18 cellular contexts compared by ENCODE assay signal in the genomic region with DNA sequence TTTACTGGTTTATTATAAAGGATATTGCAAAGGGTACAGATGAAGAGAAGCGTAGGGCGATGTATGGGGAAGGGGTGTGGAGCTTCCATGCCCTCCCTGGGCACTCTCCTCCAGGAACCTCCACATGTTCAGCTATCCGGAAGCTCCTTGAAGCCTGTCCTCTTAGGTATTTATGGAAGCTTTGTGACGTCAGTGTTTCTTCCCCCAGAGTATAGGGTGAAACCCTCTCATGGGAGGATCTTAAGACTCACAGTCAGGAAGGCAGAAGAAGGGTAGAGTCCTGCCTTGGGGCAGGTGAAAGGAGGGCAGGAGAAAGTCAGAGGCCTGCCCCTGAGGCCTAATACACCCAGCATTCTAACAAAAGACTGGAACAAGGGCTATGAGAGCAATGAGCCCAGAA.
DNase-seq lines count a peak whose midpoint lies in the region; ATAC-seq and TF ChIP-seq lines count a peak whose summit lies in the region.
"Had no signal": no experiment of that assay in that cellular context is flagged by ENCODE, and none has a peak within 500 bp of the region (broad histone marks: within the 10 kb centered on the region; RNA-seq: fewer than 3 reads in every experiment).

No MANE protein-coding gene starts in this region.

- peak overlapping the region; percentile 98; the same call in 1 of the 3 replicates for H2BK15ac ChIP-seq in IMR-90 (ENCODE audit: low read depth, low read length)

- no peak overlapping the region; the same call in 1 of the 2 replicates for H4K91ac ChIP-seq in IMR-90 (ENCODE audit: insufficient read depth, low read depth, low read length)

- H3K9me3 ChIP-seq in IMR-90 (ENCODE audit: control insufficient read depth, insufficient read depth, low read length): no peaks in the 10 kb centered on the region
- no peaks in the 10 kb centered on the region for H3K9me3 ChIP-seq in mammary epithelial cell (replicated peaks; ENCODE audit: insufficient read depth, low read length)
- no peaks in the 10 kb centered on the region for H3K9me3 ChIP-seq in heart right ventricle

- intact Hi-C loops in IMR-90 (cut with micrococcal nuclease) (no loop called here), mammary epithelial cell (cut with micrococcal nuclease) (no loop called here), heart right ventricle (cut with DNase I) (no loop called here)

- H2AFZ ChIP-seq in IMR-90 (replicated peaks; ENCODE audit: low read length, poor library complexity) (no peak overlapping the region), mammary epithelial cell (ENCODE audit: low read depth, low read length) (no peak overlapping the region)
- H2AFZ ChIP-seq: GM23338 had no signal

- POLR2A ChIA-PET in IMR-90 (lab: Charles Lee; ENCODE audit: unreplicated experiment): no interaction called here

- H3K4me1 ChIP-seq in IMR-90 (ENCODE audit: control insufficient read depth, insufficient read depth, low read length): peaks cover 12% of the 10 kb centered on the region
- H3K4me1 ChIP-seq in mammary epithelial cell (ENCODE audit: insufficient read depth, low read length): peaks cover 19% of the 10 kb centered on the region
- H3K4me1 ChIP-seq in heart right ventricle: peaks cover 0 to 13% (median 11%) of the 10 kb centered on the region in 9 donors

- H3K4ac ChIP-seq in IMR-90 (ENCODE audit: low read depth, low read length): peak overlapping the region; percentile 75; the same call in 1 of the 2 replicates

- H3K79me2 ChIP-seq in mammary epithelial cell (ENCODE audit: insufficient read depth, low read length): no peaks in the 10 kb centered on the region

- peak overlapping the region; percentile 69 for H2AK5ac ChIP-seq in IMR-90 (ENCODE audit: low read depth, low read length)

- DNase-seq in HFFc6 (no peak), IMR-90 (no peak), mammary epithelial cell (peak; percentile 24), heart right ventricle (no peak)
- no peak for DNase-seq in natural killer cell treated with Interleukin-12 subunit alpha and Interleukin-12 subunit beta and Interleukin-15 and Interleukin-18, amount 100 ng/mL, for 72 hours (ENCODE audit: low spot score)
- DNase-seq in activated CD8-positive, alpha-beta memory T cell treated with anti-CD3 and anti-CD28 coated beads for 24 hours: no peak
- DNase-seq: ACHN; C1 segment of cervical spinal cord; CD8-positive, alpha-beta memory T cell; DMS79; NCI-H1105; NCI-H1694; NCI-H2081 treated with DMSO at 0.1 percent for 48 hours; OCI-M1; SHP77 had no signal

- dilution Hi-C loops in IMR-90 (cut with HindIII; ENCODE audit: low sequenced_read_pairs, unreplicated experiment) (no loop called here), mammary epithelial cell (cut with HindIII; ENCODE audit: low sequenced_read_pairs) (no loop called here)

- H2BK120ac ChIP-seq in IMR-90 (ENCODE audit: low read depth, low read length): peak overlapping the region; percentile 78; the same call in 1 of the 2 replicates

- H3K27me3 Mint-ChIP-seq in HFFc6 (ENCODE audit: insufficient read depth): no peaks in the 10 kb centered on the region; the same call in 1 of the 2 replicates
- H3K27me3 Mint-ChIP-seq in natural killer cell treated with Interleukin-12 subunit alpha and Interleukin-12 subunit beta and Interleukin-15 and Interleukin-18, amount 100 ng/mL, for 72 hours: peaks cover 4 to 7% of the 10 kb centered on the region in 2 donors
- H3K27me3 Mint-ChIP-seq: CD8-positive, alpha-beta memory T cell had no signal

- no peak for TF ChIP-seq POLR2A in IMR-90 (IDR thresholded peaks at IDR 0.05; ENCODE audit: low read depth, low read length)

- H3K18ac ChIP-seq in IMR-90 (ENCODE audit: low read depth, low read length): peak overlapping the region; percentile 30; the same call in 1 of the 2 replicates

- H3K4me3 ChIP-seq in IMR-90 (ENCODE audit: insufficient read depth, low read depth, low read length) (no peak overlapping the region), mammary epithelial cell (replicated peaks in 1 of 3; ENCODE audit: insufficient read depth in 1 of 3, low read depth in 2 of 3, low read length in 3 of 3) (no peak overlapping the region), heart right ventricle (no peak overlapping the region)
- H3K4me3 ChIP-seq: GM23338 had no signal

- H3K27me3 ChIP-seq in IMR-90 (ENCODE audit: control insufficient read depth, insufficient read depth, low read length) (no peaks in the 10 kb centered on the region), mammary epithelial cell (ENCODE audit: insufficient read depth, low read length) (no peaks in the 10 kb centered on the region), heart right ventricle (no peaks in the 10 kb centered on the region)

- H3K9ac ChIP-seq in IMR-90 (ENCODE audit: low read depth, low read length) (no peak overlapping the region), mammary epithelial cell (ENCODE audit: insufficient read depth, low read length) (no peak overlapping the region)

- H4K5ac ChIP-seq in IMR-90 (ENCODE audit: low read depth, low read length): no peak overlapping the region

- TF ChIP-seq CTCF in HFFc6 (IDR thresholded peaks at IDR 0.05): no peak
- no peak for TF ChIP-seq CTCF in IMR-90 (conservative IDR thresholded peaks at IDR 0.05; ENCODE audit: low read depth, low read length)
- no peak for TF ChIP-seq CTCF in mammary epithelial cell (conservative IDR thresholded peaks at IDR 0.05 in 1 of 2, IDR thresholded peaks at IDR 0.05 in 1 of 2; ENCODE audit: extremely low read depth in 1 of 2, insufficient read depth in 1 of 2, low read depth in 1 of 2, low read length in 2 of 2)
- no peak for TF ChIP-seq CTCF in heart right ventricle (IDR thresholded peaks at IDR 0.05)

- peaks cover 42% of the 10 kb centered on the region for H3K4me1 Mint-ChIP-seq in HFFc6 (ENCODE audit: low read depth)
- peaks cover 28 to 44% of the 10 kb centered on the region in 2 donors for H3K4me1 Mint-ChIP-seq in natural killer cell treated with Interleukin-12 subunit alpha and Interleukin-12 subunit beta and Interleukin-15 and Interleukin-18, amount 100 ng/mL, for 72 hours (ENCODE audit: low read depth in 2 of 2)
- H3K4me1 Mint-ChIP-seq: CD8-positive, alpha-beta memory T cell had no signal

- no peak for ATAC-seq in IMR-90 (ENCODE audit: low read depth)
- no peak for ATAC-seq in natural killer cell treated with Interleukin-12 subunit alpha and Interleukin-12 subunit beta and Interleukin-15 and Interleukin-18, amount 100 ng/mL, for 72 hours
- no peak for ATAC-seq in heart right ventricle
- no peak for ATAC-seq in GM21390 (IDR thresholded peaks at IDR 0.05; ENCODE audit: unreplicated experiment)
- ATAC-seq: GM23338, HCT116 had no signal

- in situ Hi-C loops in IMR-90 (cut with MboI; ENCODE audit: low sequenced_read_pairs): no loop called here
- in situ Hi-C loops in mammary epithelial cell (cut with MboI; ENCODE audit: low sequenced_read_pairs in 2 of 2): loop anchor here (25.0 kb wide), 1 partner anchor 306 kb away; the partner anchor contains the start of gene KLF7 (in 2 of the 2)

- H3K4me2 ChIP-seq in IMR-90 (ENCODE audit: low read depth, low read length) (no peak overlapping the region), mammary epithelial cell (ENCODE audit: insufficient read depth, low read depth, low read length) (no peak overlapping the region)
- H3K4me2 ChIP-seq: GM23338 had no signal

- H3K36me3 ChIP-seq in IMR-90 (ENCODE audit: control insufficient read depth, insufficient read depth, low read length): no peaks in the 10 kb centered on the region
- H3K36me3 ChIP-seq in mammary epithelial cell (ENCODE audit: insufficient read depth, low read length): no peaks in the 10 kb centered on the region
- H3K36me3 ChIP-seq in heart right ventricle: no peaks in the 10 kb centered on the region

- TF ChIP-seq RAD21 in IMR-90 (IDR thresholded peaks at IDR 0.05; ENCODE audit: low read length): no peak

- no CpG with 5 or more reads among the region's 4 CpGs for WGBS in IMR-90 (ENCODE audit: extremely low coverage in 2 of 2, insufficient read length in 1 of 2), 2 experiments
- 100% methylated on average over 3 of the region's 4 CpGs for WGBS in mammary epithelial cell (ENCODE audit: low coverage, missing lambda C conversion rate)
- WGBS in heart right ventricle, 2 donors: 88 to 89% methylated on average over 4 of the region's 4 CpGs

- no peak overlapping the region for H3K4me3 Mint-ChIP-seq in HFFc6
- no peak overlapping the region for H3K4me3 Mint-ChIP-seq in natural killer cell treated with Interleukin-12 subunit alpha and Interleukin-12 subunit beta and Interleukin-15 and Interleukin-18, amount 100 ng/mL, for 72 hours
- H3K4me3 Mint-ChIP-seq: CD8-positive, alpha-beta memory T cell; GM23338 had no signal

- H3K9me1 ChIP-seq in IMR-90 (ENCODE audit: insufficient read depth, low read length): peaks cover 6% of the 10 kb centered on the region; the same call in 1 of the 2 replicates

- peak overlapping the region; percentile 68 for H3K27ac Mint-ChIP-seq in HFFc6
- H3K27ac Mint-ChIP-seq in natural killer cell treated with Interleukin-12 subunit alpha and Interleukin-12 subunit beta and Interleukin-15 and Interleukin-18, amount 100 ng/mL, for 72 hours: peak overlapping the region; percentile 78 to 83
- H3K27ac Mint-ChIP-seq: GM23338 had no signal

- no peak overlapping the region; the same call in 1 of the 2 replicates for H2BK20ac ChIP-seq in IMR-90 (ENCODE audit: low read depth, low read length)

- peaks cover 0 to 12% of the 10 kb centered on the region in 2 experiments; a peak in 1 of 4 replicates for H3K79me1 ChIP-seq in IMR-90 (ENCODE audit: low read depth in 1 of 2, low read length in 2 of 2)

- H3K27ac ChIP-seq in IMR-90 (ENCODE audit: insufficient read depth, low read length) (no peak overlapping the region), mammary epithelial cell (ENCODE audit: insufficient read depth, low read depth, low read length) (no peak overlapping the region), heart right ventricle (no peak overlapping the region)

- no TSS peak for BruUV-seq in IMR-90 (replicated peaks; lab: Mats Ljungman, UMichigan)
- no TSS peak for BruUV-seq in mammary epithelial cell (replicated peaks; lab: Mats Ljungman, UMichigan)

- H3K9me3 Mint-ChIP-seq in HFFc6: no peaks in the 10 kb centered on the region
- no peaks in the 10 kb centered on the region for H3K9me3 Mint-ChIP-seq in natural killer cell treated with Interleukin-12 subunit alpha and Interleukin-12 subunit beta and Interleukin-15 and Interleukin-18, amount 100 ng/mL, for 72 hours
- H3K9me3 Mint-ChIP-seq: CD8-positive, alpha-beta memory T cell; GM23338 had no signal

- no peaks in the 10 kb centered on the region for H4K20me1 ChIP-seq in IMR-90 (ENCODE audit: insufficient read depth, low read length)
- no peaks in the 10 kb centered on the region for H4K20me1 ChIP-seq in mammary epithelial cell (ENCODE audit: insufficient read depth, low read length)

- H3K36me3 Mint-ChIP-seq in HFFc6 (ENCODE audit: low read depth): no peaks in the 10 kb centered on the region
- H3K36me3 Mint-ChIP-seq in natural killer cell treated with Interleukin-12 subunit alpha and Interleukin-12 subunit beta and Interleukin-15 and Interleukin-18, amount 100 ng/mL, for 72 hours: no peaks in the 10 kb centered on the region
- H3K36me3 Mint-ChIP-seq: CD8-positive, alpha-beta memory T cell had no signal

- CTCF ChIA-PET in IMR-90 (lab: Yijun Ruan, JAX) (no interaction called here), mammary epithelial cell (lab: Charles Lee; ENCODE audit: low non-redundant PET) (no interaction called here)

- H3K23ac ChIP-seq in IMR-90 (ENCODE audit: low read depth, low read length): no peak overlapping the region

- no peak overlapping the region for H4K8ac ChIP-seq in IMR-90 (ENCODE audit: low read depth in 2 of 2, low read length in 2 of 2)

- H3K56ac ChIP-seq in IMR-90 (ENCODE audit: extremely low read depth, insufficient read depth, low read length): no peak overlapping the region

- no peak overlapping the region for H3K14ac ChIP-seq in IMR-90 (replicated peaks; ENCODE audit: low read depth, low read length)

- no peak overlapping the region for H2AK9ac ChIP-seq in IMR-90 (replicated peaks; ENCODE audit: low read depth, low read length, poor library complexity)

- H2BK5ac ChIP-seq in IMR-90 (ENCODE audit: low read depth, low read length, poor library complexity, severe bottlenecking): no peak overlapping the region
